Comparison of ENCODE assay signal across 32 cellular contexts in genomic region chr6:46758960-46759753, GRCh38. TPM values are rescaled to one million over a fixed set of nuclear protein-coding genes. Genes with fewer than 3 reads are reported as not detected.
DNase-seq lines count a peak whose midpoint lies in the region; ATAC-seq, FAIRE-seq and TF ChIP-seq lines count a peak whose summit lies in the region.
"Had no signal": no experiment of that assay in that cellular context is flagged by ENCODE, and none has a peak within 500 bp of the region (broad histone marks: within the 10 kb centered on the region; RNA-seq: fewer than 3 reads in every experiment).

No MANE protein-coding gene starts in this region.

- no peak overlapping the region for H3K27ac Mint-ChIP-seq in activated CD4-positive, alpha-beta memory T cell treated with anti-CD3 and anti-CD28 coated beads, Interleukin-2, amount 10 ng/mL, durations not matched to agents 7 days and 5 days
- H3K27ac Mint-ChIP-seq: CD14-positive monocyte; CD4-positive, alpha-beta memory T cell; CD4-positive, CD25-positive, alpha-beta regulatory T cell; CD8-positive, alpha-beta memory T cell had no signal

- no peak overlapping the region for H3K4me3 Mint-ChIP-seq in activated CD4-positive, alpha-beta memory T cell treated with anti-CD3 and anti-CD28 coated beads, Interleukin-2, amount 10 ng/mL, durations not matched to agents 7 days and 5 days
- H3K4me3 Mint-ChIP-seq: CD14-positive monocyte; CD4-positive, alpha-beta memory T cell; CD4-positive, CD25-positive, alpha-beta regulatory T cell; CD8-positive, alpha-beta memory T cell had no signal

- H2AFZ ChIP-seq in IMR-90 (replicated peaks; ENCODE audit: low read length, poor library complexity) (no peak overlapping the region), H1 (ENCODE audit: low read length) (no peak overlapping the region)

- H3K9me3 ChIP-seq in A549 (no peaks in the 10 kb centered on the region), IMR-90 (ENCODE audit: control insufficient read depth, insufficient read depth, low read length) (no peaks in the 10 kb centered on the region), H1 (ENCODE audit: insufficient read depth in 2 of 2, low read depth in 1 of 2, low read length in 1 of 2) (no peaks in the 10 kb centered on the region), pancreas (no peaks in the 10 kb centered on the region)
- H3K9me3 ChIP-seq: BE2C, BLaER1 had no signal

- H2AK5ac ChIP-seq in IMR-90 (ENCODE audit: low read depth, low read length) (no peak overlapping the region), H1 (ENCODE audit: low read depth, low read length) (no peak overlapping the region)

- WGBS in A549 (ENCODE audit: missing lambda C conversion rate): 44% methylated on average over 4 of the region's 4 CpGs
- WGBS in IMR-90 (ENCODE audit: extremely low coverage in 2 of 2, insufficient read length in 1 of 2), 2 experiments: no CpG with 5 or more reads among the region's 4 CpGs
- WGBS in H1 (ENCODE audit: extremely low coverage in 1 of 2, insufficient coverage in 1 of 2, insufficient read length in 1 of 2, insufficient replicate concordance in 2 of 2, low coverage in 1 of 2, low lambda C conversion rate in 2 of 2, missing lambda C conversion rate in 1 of 2), 2 experiments: 89% methylated on average over 4 of the region's 4 CpGs; no CpG with 5 or more reads in 1 of the 2 experiments
- 83 to 85% methylated on average over 4 of the region's 4 CpGs for WGBS in pancreas, 2 donors

- no peak for TF ChIP-seq POLR2A in A549 (IDR thresholded peaks at IDR 0.05; ENCODE audit: low read length)
- TF ChIP-seq POLR2A in IMR-90 (IDR thresholded peaks at IDR 0.05; ENCODE audit: low read depth, low read length): no peak
- no peak for TF ChIP-seq POLR2A in H1 (IDR thresholded peaks at IDR 0.05; ENCODE audit: control extremely low read depth in 1 of 2, low read depth in 2 of 2, low read length in 2 of 2)

- H3K18ac ChIP-seq in IMR-90 (ENCODE audit: low read depth, low read length): no peak overlapping the region
- no peak overlapping the region for H3K18ac ChIP-seq in H1 (ENCODE audit: extremely low read depth, low read length)

- H2BK5ac ChIP-seq in IMR-90 (ENCODE audit: low read depth, low read length, poor library complexity, severe bottlenecking) (no peak overlapping the region), H1 (ENCODE audit: low read depth, low read length) (no peak overlapping the region)

- POLR2A ChIA-PET in A549 (lab: Yijun Ruan, JAX): no interaction called here
- POLR2A ChIA-PET in IMR-90 (lab: Charles Lee; ENCODE audit: unreplicated experiment): no interaction called here
- POLR2A ChIA-PET in H1 (lab: Charles Lee; ENCODE audit: partially characterized antibody): no interaction called here
- POLR2A ChIA-PET in activated CD4-positive, alpha-beta memory T cell treated with anti-CD3 and anti-CD28 coated beads, Interleukin-2, amount 10 ng/mL, durations not matched to agents 7 days and 5 days (lab: Charles Lee): no interaction called here

- H3K27me3 Mint-ChIP-seq in activated CD4-positive, alpha-beta memory T cell treated with anti-CD3 and anti-CD28 coated beads, Interleukin-2, amount 10 ng/mL, durations not matched to agents 7 days and 5 days: no peaks in the 10 kb centered on the region
- H3K27me3 Mint-ChIP-seq: CD4-positive, CD25-positive, alpha-beta regulatory T cell had no signal

- no peaks in the 10 kb centered on the region for H3K23me2 ChIP-seq in H1 (ENCODE audit: low read depth, low read length)

- TF ChIP-seq RAD21 in A549 (conservative IDR thresholded peaks at IDR 0.05 in 1 of 2, IDR thresholded peaks at IDR 0.05 in 1 of 2) (no peak), IMR-90 (IDR thresholded peaks at IDR 0.05; ENCODE audit: low read length) (no peak), H1 (IDR thresholded peaks at IDR 0.05 in 1 of 2, conservative IDR thresholded peaks at IDR 0.05 in 1 of 2; ENCODE audit: low read depth in 2 of 2, low read length in 2 of 2) (no peak)

- no peak overlapping the region for H3K4me3 ChIP-seq in A549
- no peak overlapping the region for H3K4me3 ChIP-seq in IMR-90 (ENCODE audit: insufficient read depth, low read depth, low read length)
- no peak overlapping the region for H3K4me3 ChIP-seq in H1 (ENCODE audit: extremely low read depth in 1 of 4, insufficient read depth in 2 of 4, low read depth in 3 of 4, low read length in 4 of 4)
- no peak overlapping the region for H3K4me3 ChIP-seq in pancreas
- H3K4me3 ChIP-seq: BLaER1, GM12878 had no signal

- no peaks in the 10 kb centered on the region for H3K9me1 ChIP-seq in IMR-90 (ENCODE audit: insufficient read depth, low read length)

- no peak for FAIRE-seq in A549 (lab: Jason Lieb, UNC)
- FAIRE-seq in H1 (lab: Jason Lieb, UNC): no peak
- peak; percentile 43 for FAIRE-seq in pancreas (lab: Jason Lieb, UNC)
- FAIRE-seq: GM12878, GM12892, GM18507 had no signal

- H3K14ac ChIP-seq in IMR-90 (replicated peaks; ENCODE audit: low read depth, low read length) (no peak overlapping the region), H1 (ENCODE audit: insufficient read length) (no peak overlapping the region)

- TF ChIP-seq CTCF in A549 (IDR thresholded peaks at IDR 0.05) (no peak), IMR-90 (conservative IDR thresholded peaks at IDR 0.05; ENCODE audit: low read depth, low read length) (no peak), H1 (IDR thresholded peaks at IDR 0.05; ENCODE audit: control extremely low read depth in 1 of 3, insufficient read depth in 1 of 3, low read depth in 1 of 3, low read length in 3 of 3) (no peak), pancreas (IDR thresholded peaks at IDR 0.05) (no peak)

- no peaks in the 10 kb centered on the region for H3K27me3 ChIP-seq in IMR-90 (ENCODE audit: control insufficient read depth, insufficient read depth, low read length)
- no peaks in the 10 kb centered on the region for H3K27me3 ChIP-seq in H1 (replicated peaks in 1 of 4; ENCODE audit: control insufficient read depth in 3 of 4, extremely low read depth in 1 of 4, insufficient read depth in 3 of 4, low read length in 3 of 4)
- H3K27me3 ChIP-seq in pancreas: no peaks in the 10 kb centered on the region
- H3K27me3 ChIP-seq: BE2C, BLaER1 had no signal

- no peak overlapping the region for H3K56ac ChIP-seq in IMR-90 (ENCODE audit: extremely low read depth, insufficient read depth, low read length)
- H3K56ac ChIP-seq in H1 (replicated peaks; ENCODE audit: insufficient read length, low read depth, low read length): no peak overlapping the region

- DNase-seq in A549 (ENCODE audit: low read depth in 1 of 2, low spot score in 1 of 2) (no peak), IMR-90 (no peak), H1 (ENCODE audit: low read depth in 1 of 2, low spot score in 2 of 2) (no peak), pancreas (no peak), NCI-H1694 (lab: John Stamatoyannopoulos, UW) (no peak), A172 (ENCODE audit: low spot score) (no peak)
- no peak for DNase-seq in activated naive CD4-positive, alpha-beta T cell treated with anti-CD3 and anti-CD28 coated beads, Interleukin-2, amount 50 U/mL, for 16 hours
- no peak for DNase-seq in activated CD4-positive, alpha-beta memory T cell treated with anti-CD3 and anti-CD28 coated beads, Interleukin-2, amount 10 ng/mL, durations not matched to agents 7 days and 5 days
- DNase-seq: 8988T; ACHN; BE2C; C1 segment of cervical spinal cord; CD4-positive, alpha-beta memory T cell; CD4-positive, CD25-positive, alpha-beta regulatory T cell; CD8-positive, alpha-beta memory T cell; COR-L47; DMS 273 treated with DMSO at 0.1 percent for 48 hours; DMS153; DMS53; DMS79; DND-41; EL; GDM1 had no signal

- dilution Hi-C loops in IMR-90 (cut with HindIII; ENCODE audit: low sequenced_read_pairs, unreplicated experiment): no loop called here

- H2BK12ac ChIP-seq in H1 (ENCODE audit: low read depth, low read length): no peak overlapping the region

- no peak for ATAC-seq in A549
- no peak for ATAC-seq in IMR-90 (ENCODE audit: low read depth)
- ATAC-seq in pancreas: no peak
- ATAC-seq: GM12878 had no signal

- H3K4ac ChIP-seq in IMR-90 (ENCODE audit: low read depth, low read length) (no peak overlapping the region), H1 (replicated peaks; ENCODE audit: insufficient read length, low read depth, low read length) (no peak overlapping the region)

- no peak overlapping the region for H4K5ac ChIP-seq in IMR-90 (ENCODE audit: low read depth, low read length)
- no peak overlapping the region for H4K5ac ChIP-seq in H1 (ENCODE audit: insufficient read length, low read depth, low read length)

- H3K9ac ChIP-seq in IMR-90 (ENCODE audit: low read depth, low read length) (no peak overlapping the region), H1 (replicated peaks in 1 of 4; ENCODE audit: extremely low read depth in 1 of 4, low read depth in 3 of 4, low read length in 3 of 4) (no peak overlapping the region)
- H3K9ac ChIP-seq: BLaER1 had no signal

- no peak overlapping the region for H2BK20ac ChIP-seq in IMR-90 (ENCODE audit: low read depth, low read length)
- no peak overlapping the region for H2BK20ac ChIP-seq in H1 (ENCODE audit: low read length)

- intact Hi-C loops in IMR-90 (cut with micrococcal nuclease) (no loop called here), pancreas (cut with DNase I) (no loop called here)

- peak overlapping the region; percentile 42 for H2AK9ac ChIP-seq in IMR-90 (replicated peaks; ENCODE audit: low read depth, low read length, poor library complexity)

- in situ Hi-C loops in IMR-90 (cut with MboI; ENCODE audit: low sequenced_read_pairs): no loop called here

- H3K79me1 ChIP-seq in IMR-90 (ENCODE audit: low read depth in 1 of 2, low read length in 2 of 2) (no peaks in the 10 kb centered on the region), H1 (ENCODE audit: low read depth, low read length) (no peaks in the 10 kb centered on the region)

- H3K23ac ChIP-seq in IMR-90 (ENCODE audit: low read depth, low read length) (no peak overlapping the region; the same call in 1 of the 2 replicates), H1 (ENCODE audit: insufficient read length) (no peak overlapping the region)

- H4K20me1 ChIP-seq in IMR-90 (ENCODE audit: insufficient read depth, low read length) (no peaks in the 10 kb centered on the region), H1 (replicated peaks in 1 of 2; ENCODE audit: control insufficient read depth in 1 of 2, insufficient read depth in 2 of 2, low read length in 2 of 2) (no peaks in the 10 kb centered on the region)
- H4K20me1 ChIP-seq: BLaER1 had no signal

- H3K27ac ChIP-seq in A549 (no peak overlapping the region), IMR-90 (ENCODE audit: insufficient read depth, low read length) (no peak overlapping the region), H1 (ENCODE audit: low read depth, low read length) (no peak overlapping the region), pancreas (no peak overlapping the region)
- H3K27ac ChIP-seq: BLaER1 had no signal

- H3K9me3 Mint-ChIP-seq in activated CD4-positive, alpha-beta memory T cell treated with anti-CD3 and anti-CD28 coated beads, Interleukin-2, amount 10 ng/mL, durations not matched to agents 7 days and 5 days: no peaks in the 10 kb centered on the region

- H3K36me3 ChIP-seq in IMR-90 (ENCODE audit: control insufficient read depth, insufficient read depth, low read length) (no peaks in the 10 kb centered on the region), H1 (ENCODE audit: control insufficient read depth in 2 of 4, insufficient read depth in 4 of 4, low read length in 3 of 4) (no peaks in the 10 kb centered on the region), pancreas (no peaks in the 10 kb centered on the region)
- H3K36me3 ChIP-seq: BE2C, BLaER1 had no signal

- H3K4me2 ChIP-seq in A549: no peak overlapping the region
- H3K4me2 ChIP-seq in IMR-90 (ENCODE audit: low read depth, low read length): no peak overlapping the region
- no peak overlapping the region for H3K4me2 ChIP-seq in H1 (ENCODE audit: insufficient read depth in 1 of 2, low read depth in 2 of 2, low read length in 2 of 2)
- H3K4me2 ChIP-seq: BLaER1 had no signal

- no peaks in the 10 kb centered on the region for H3K36me3 Mint-ChIP-seq in activated CD4-positive, alpha-beta memory T cell treated with anti-CD3 and anti-CD28 coated beads, Interleukin-2, amount 10 ng/mL, durations not matched to agents 7 days and 5 days (ENCODE audit: low read depth)
- H3K36me3 Mint-ChIP-seq: CD14-positive monocyte; CD4-positive, alpha-beta memory T cell; CD4-positive, CD25-positive, alpha-beta regulatory T cell; CD8-positive, alpha-beta memory T cell had no signal

- H3K4me1 ChIP-seq in A549 (no peaks in the 10 kb centered on the region), IMR-90 (ENCODE audit: control insufficient read depth, insufficient read depth, low read length) (no peaks in the 10 kb centered on the region), H1 (replicated peaks in 1 of 4; ENCODE audit: control insufficient read depth in 3 of 4, insufficient read depth in 4 of 4, low read length in 3 of 4) (peaks cover 0 to 7% (median 3%) of the 10 kb centered on the region in 4 experiments; a peak in 3 of 7 replicates), pancreas (no peaks in the 10 kb centered on the region)
- H3K4me1 ChIP-seq: BE2C, BLaER1 had no signal

- H3K79me2 ChIP-seq in H1 (ENCODE audit: control insufficient read depth in 1 of 2, insufficient read depth in 2 of 2, low read length in 2 of 2): no peaks in the 10 kb centered on the region

- H4K8ac ChIP-seq in IMR-90 (ENCODE audit: low read depth in 2 of 2, low read length in 2 of 2): no peak overlapping the region
- no peak overlapping the region for H4K8ac ChIP-seq in H1 (ENCODE audit: extremely low read depth, insufficient read depth, low read length)

- no peak overlapping the region for H4K91ac ChIP-seq in IMR-90 (ENCODE audit: insufficient read depth, low read depth, low read length)
- no peak overlapping the region for H4K91ac ChIP-seq in H1 (replicated peaks; ENCODE audit: insufficient read length, low read length)

- no peak overlapping the region for H2BK120ac ChIP-seq in IMR-90 (ENCODE audit: low read depth, low read length)
- H2BK120ac ChIP-seq in H1 (replicated peaks; ENCODE audit: low read depth, low read length): no peak overlapping the region

- no TSS peak for BruUV-seq in IMR-90 (replicated peaks; lab: Mats Ljungman, UMichigan)

- no peak for TF ChIP-seq EP300 in A549 (IDR thresholded peaks at IDR 0.05)
- no peak for TF ChIP-seq EP300 in H1 (IDR thresholded peaks at IDR 0.05; ENCODE audit: borderline replicate concordance in 1 of 2, low read depth in 2 of 2, low read length in 2 of 2)

- CTCF ChIA-PET in A549 (lab: Yijun Ruan, JAX): interaction anchor here (0.5 kb wide), 1 partner anchor 21 kb away, joined by 3 read pairs; no protein-coding TSS in a partner anchor
- CTCF ChIA-PET in IMR-90 (lab: Yijun Ruan, JAX): no interaction called here
- CTCF ChIA-PET in H1 (lab: Charles Lee; ENCODE audit: partially characterized antibody): no interaction called here
- CTCF ChIA-PET in activated CD4-positive, alpha-beta memory T cell treated with anti-CD3 and anti-CD28 coated beads, Interleukin-2, amount 10 ng/mL, durations not matched to agents 7 days and 5 days (lab: Charles Lee): no interaction called here

- H2BK15ac ChIP-seq in IMR-90 (ENCODE audit: low read depth, low read length): no peak overlapping the region
- no peak overlapping the region for H2BK15ac ChIP-seq in H1 (ENCODE audit: low read length)

- no peaks in the 10 kb centered on the region for H3K4me1 Mint-ChIP-seq in activated CD4-positive, alpha-beta memory T cell treated with anti-CD3 and anti-CD28 coated beads, Interleukin-2, amount 10 ng/mL, durations not matched to agents 7 days and 5 days
- H3K4me1 Mint-ChIP-seq: CD4-positive, alpha-beta memory T cell; CD4-positive, CD25-positive, alpha-beta regulatory T cell; CD8-positive, alpha-beta memory T cell had no signal

RNA-seq across cellular contexts. Expression of gene ANKRD66, which starts 12.4 kb away (rescaled TPM):
- polyA plus RNA-seq in A549 (2011; rRNA removed): not detected in 2 replicates
- polyA plus RNA-seq in A549 (2012; cell fraction: cytosol; rRNA removed): not detected in 2 replicates
- not detected in 2 replicates for polyA plus RNA-seq in A549 (2012; cell fraction: nucleus; rRNA removed)
- polyA plus RNA-seq in A549 (2017; fragmentation: RNase III; extraction: RNeasy Plus Mini Kit Qiagen cat#74134 plus additional on column Dnase treatment): not detected in 3 replicates
- not detected in 2 replicates for polyA minus RNA-seq in A549 (2011; rRNA and poly(A)+ RNA removed)
- not detected in 2 replicates for total RNA-seq in IMR-90 (2012; rRNA removed)
- polyA plus RNA-seq in IMR-90 (2012; rRNA removed): not detected in 2 replicates
- not detected in 2 replicates for polyA plus RNA-seq in IMR-90 (2012; cell fraction: cytosol; rRNA removed)
- not detected in 2 replicates for polyA plus RNA-seq in IMR-90 (2012; cell fraction: nucleus; rRNA removed; ENCODE audit: low replicate concordance)
- not detected in 2 replicates for total RNA-seq in H1 (2021; fragmentation: NEBNext Ultra II Directional; extraction: Animal tissue kit (Norgen Biotek cat#: 25700))
- 0.05 TPM in 1 of 2 replicates, not detected in the other for polyA plus RNA-seq in H1 (2011; rRNA removed)
- polyA plus RNA-seq in H1 (2011; cell fraction: cytosol; rRNA removed): not detected
- polyA plus RNA-seq in H1 (2011; cell fraction: nucleus; rRNA removed): not detected
- polyA plus RNA-seq in H1 (2012, experiment 1 of 2): not detected in 4 replicates
- not detected for polyA plus RNA-seq in H1 (2012, experiment 2 of 2)
- not detected for polyA plus RNA-seq in H1 (2013, experiment 1 of 2)
- not detected for polyA plus RNA-seq in H1 (2013, experiment 2 of 2)
- not detected in 2 replicates for polyA minus RNA-seq in H1 (2011; rRNA and poly(A)+ RNA removed)
- polyA minus RNA-seq in H1 (2011; cell fraction: cytosol; rRNA and poly(A)+ RNA removed): not detected
- polyA minus RNA-seq in H1 (2011; cell fraction: nucleus; rRNA and poly(A)+ RNA removed): not detected
- total RNA-seq in pancreas: not detected
- polyA plus RNA-seq in pancreas: not detected
- not detected in 2 replicates for total RNA-seq in A172 (2014; rRNA removed; shearing (Covaris generic))
- total RNA-seq in activated CD4-positive, alpha-beta memory T cell treated with anti-CD3 and anti-CD28 coated beads, Interleukin-2, amount 10 ng/mL, durations not matched to agents 7 days and 5 days: not detected
- total RNA-seq: A673; CD4-positive, alpha-beta memory T cell; CD4-positive, CD25-positive, alpha-beta regulatory T cell; CD8-positive, alpha-beta memory T cell; Daoy; G401; GM12878 had no signal
- polyA plus RNA-seq: AG04450; CD14-positive monocyte; CD4-positive, alpha-beta memory T cell; CD4-positive, CD25-positive, alpha-beta regulatory T cell; CD8-positive, alpha-beta memory T cell; GM12878 had no signal

RNA-seq across cellular contexts. Expression of gene PLA2G7, which starts 24.0 kb away (rescaled TPM):
- polyA plus RNA-seq in A549 (2011; rRNA removed): 0.04 TPM in 1 of 2 replicates, not detected in the other
- polyA plus RNA-seq in A549 (2012; cell fraction: cytosol; rRNA removed): not detected in 2 replicates
- polyA plus RNA-seq in A549 (2012; cell fraction: nucleus; rRNA removed): not detected in 2 replicates
- not detected in 3 replicates for polyA plus RNA-seq in A549 (2017; fragmentation: RNase III; extraction: RNeasy Plus Mini Kit Qiagen cat#74134 plus additional on column Dnase treatment)
- not detected in 2 replicates for polyA minus RNA-seq in A549 (2011; rRNA and poly(A)+ RNA removed)
- total RNA-seq in IMR-90 (2012; rRNA removed): not detected in 2 replicates
- not detected in 2 replicates for polyA plus RNA-seq in IMR-90 (2012; rRNA removed)
- not detected in 2 replicates for polyA plus RNA-seq in IMR-90 (2012; cell fraction: cytosol; rRNA removed)
- not detected in 2 replicates for polyA plus RNA-seq in IMR-90 (2012; cell fraction: nucleus; rRNA removed; ENCODE audit: low replicate concordance)
- total RNA-seq in H1 (2021; fragmentation: NEBNext Ultra II Directional; extraction: Animal tissue kit (Norgen Biotek cat#: 25700)): 1.5 and 1.9 TPM in 2 replicates
- 1.3 and 2.2 TPM in 2 replicates for polyA plus RNA-seq in H1 (2011; rRNA removed)
- polyA plus RNA-seq in H1 (2011; cell fraction: cytosol; rRNA removed): 2.2 TPM
- polyA plus RNA-seq in H1 (2011; cell fraction: nucleus; rRNA removed): 1.0 TPM
- 1.9 to 3.2 TPM (median 2.6 TPM) in 4 replicates for polyA plus RNA-seq in H1 (2012, experiment 1 of 2)
- polyA plus RNA-seq in H1 (2012, experiment 2 of 2): 0.68 TPM
- 3.5 TPM for polyA plus RNA-seq in H1 (2013, experiment 1 of 2)
- polyA plus RNA-seq in H1 (2013, experiment 2 of 2): 4.2 TPM
- 1.7 and 3.3 TPM in 2 replicates for polyA minus RNA-seq in H1 (2011; rRNA and poly(A)+ RNA removed)
- 2.0 TPM for polyA minus RNA-seq in H1 (2011; cell fraction: cytosol; rRNA and poly(A)+ RNA removed)
- 1.9 TPM for polyA minus RNA-seq in H1 (2011; cell fraction: nucleus; rRNA and poly(A)+ RNA removed)
- 1 to 10 TPM in 2 of 6 donors, under 1 TPM in 2, not detected in 2; 0.09 to 8.1 (median 1.3) TPM for total RNA-seq in pancreas
- polyA plus RNA-seq in pancreas: under 1 TPM; 0.16 to 0.19 TPM
- total RNA-seq in A172 (2014; rRNA removed; shearing (Covaris generic)): not detected in 2 replicates
- not detected for total RNA-seq in activated CD4-positive, alpha-beta memory T cell treated with anti-CD3 and anti-CD28 coated beads, Interleukin-2, amount 10 ng/mL, durations not matched to agents 7 days and 5 days
- total RNA-seq: A673; CD4-positive, CD25-positive, alpha-beta regulatory T cell; Daoy; G401; GM12878 had no signal
- polyA plus RNA-seq: AG04450; CD4-positive, alpha-beta memory T cell; CD4-positive, CD25-positive, alpha-beta regulatory T cell; CD8-positive, alpha-beta memory T cell; GM12878 had no signal

RNA-seq across cellular contexts. Expression of gene MEP1A, which starts 34.0 kb away (rescaled TPM):
- polyA plus RNA-seq in A549 (2011; rRNA removed) (not detected in 2 replicates), A549 (2017; fragmentation: RNase III; extraction: RNeasy Plus Mini Kit Qiagen cat#74134 plus additional on column Dnase treatment) (not detected in 3 replicates), IMR-90 (2012; rRNA removed) (not detected in 2 replicates), H1 (2011; rRNA removed) (0.03 and 0.06 TPM in 2 replicates), pancreas (under 1 TPM; 0.02 to 0.34 TPM)
- polyA plus RNA-seq in A549 (2012; cell fraction: cytosol; rRNA removed): not detected in 2 replicates
- 0.01 TPM in 1 of 2 replicates, not detected in the other for polyA plus RNA-seq in A549 (2012; cell fraction: nucleus; rRNA removed)
- not detected in 2 replicates for polyA minus RNA-seq in A549 (2011; rRNA and poly(A)+ RNA removed)
- total RNA-seq in IMR-90 (2012; rRNA removed) (not detected in 2 replicates), pancreas (1 to 10 TPM in 2 of 6 donors, under 1 TPM in 4; 0.09 to 2.7 (median 0.37) TPM)
- polyA plus RNA-seq in IMR-90 (2012; cell fraction: cytosol; rRNA removed): not detected in 2 replicates
- polyA plus RNA-seq in IMR-90 (2012; cell fraction: nucleus; rRNA removed; ENCODE audit: low replicate concordance): not detected in 2 replicates
- not detected in 2 replicates for total RNA-seq in H1 (2021; fragmentation: NEBNext Ultra II Directional; extraction: Animal tissue kit (Norgen Biotek cat#: 25700))
- 0.04 TPM for polyA plus RNA-seq in H1 (2011; cell fraction: cytosol; rRNA removed)
- polyA plus RNA-seq in H1 (2011; cell fraction: nucleus; rRNA removed): 0.11 TPM
- not detected in 4 replicates for polyA plus RNA-seq in H1 (2012, experiment 1 of 2)
- polyA plus RNA-seq in H1 (2012, experiment 2 of 2): not detected
- polyA plus RNA-seq in H1 (2013, experiment 1 of 2): not detected
- polyA plus RNA-seq in H1 (2013, experiment 2 of 2): 0.02 TPM
- polyA minus RNA-seq in H1 (2011; rRNA and poly(A)+ RNA removed): not detected in 2 replicates
- not detected for polyA minus RNA-seq in H1 (2011; cell fraction: cytosol; rRNA and poly(A)+ RNA removed)
- not detected for polyA minus RNA-seq in H1 (2011; cell fraction: nucleus; rRNA and poly(A)+ RNA removed)
- total RNA-seq in A172 (2014; rRNA removed; shearing (Covaris generic)): not detected in 2 replicates
- not detected for total RNA-seq in activated CD4-positive, alpha-beta memory T cell treated with anti-CD3 and anti-CD28 coated beads, Interleukin-2, amount 10 ng/mL, durations not matched to agents 7 days and 5 days
- total RNA-seq: A673; CD4-positive, alpha-beta memory T cell; CD4-positive, CD25-positive, alpha-beta regulatory T cell; CD8-positive, alpha-beta memory T cell; Daoy; G401; GM12878 had no signal
- polyA plus RNA-seq: AG04450; CD4-positive, alpha-beta memory T cell; CD4-positive, CD25-positive, alpha-beta regulatory T cell; CD8-positive, alpha-beta memory T cell; GM12878 had no signal

Comparison
In these comparisons a context has a peak if more than half of its experiments do, and no peak if none do; other contexts are left out.
1. Of the 18 proteins assayed by ChIP-seq in both H1 and A549: peak only in H1: none; only in A549: none; in both: MAFK; in neither: 17.